8 cellular contexts compared by ENCODE assay signal in genomic region chr20:19995220-19995863, GRCh38. TPM values are rescaled to one million over a fixed set of nuclear protein-coding genes. Genes with fewer than 3 reads are reported as not detected.
DNase-seq lines count a peak whose midpoint lies in the region; ATAC-seq and TF ChIP-seq lines count a peak whose summit lies in the region.

No MANE protein-coding gene starts in this region.

- DNase-seq in Caco-2 = peak in 1 of 2 experiments; percentile 37
- DNase-seq in HT-29 (ENCODE audit: low spot score) = peak; percentile 78
- no peak for DNase-seq in mammary epithelial cell
- peak; percentile 42 to 47 for DNase-seq in thyroid gland

- CTCF ChIA-PET in Caco-2 (lab: Charles Lee) = no interaction called here
- CTCF ChIA-PET in mammary epithelial cell (lab: Charles Lee; ENCODE audit: low non-redundant PET) = interaction anchor here (0.5 to 0.7 kb wide), 3 partner anchors 80 to 216 kb away, joined by 3 to 27 read pairs (median 5); no protein-coding TSS in a partner anchor

- H3K36me3 Mint-ChIP-seq in Caco-2 (ENCODE audit: insufficient read depth, unreplicated experiment) = peaks cover 65% of the 10 kb centered on the region

- TF ChIP-seq POLR2A in thyroid gland (IDR thresholded peaks at IDR 0.05) = no peak

- H3K9ac ChIP-seq in OCI-LY3 (ENCODE audit: low read length) (no peak overlapping the region), mammary epithelial cell (ENCODE audit: insufficient read depth, low read length) (no peak overlapping the region), liver (ENCODE audit: low read depth in 1 of 2, low read length in 2 of 2) (no peak overlapping the region)

- no peaks in the 10 kb centered on the region for H3K9me3 Mint-ChIP-seq in Caco-2 (ENCODE audit: unreplicated experiment)

- in situ Hi-C loops in mammary epithelial cell (cut with MboI; ENCODE audit: low sequenced_read_pairs in 2 of 2) = loop anchor here in 1 of 2 donors (5.0 kb wide), 1 partner anchor 308 kb away; no protein-coding TSS in a partner anchor

- no peaks in the 10 kb centered on the region for H3K27me3 ChIP-seq in Caco-2 (replicated peaks; ENCODE audit: control insufficient read depth, insufficient read depth, low read length)
- no peaks in the 10 kb centered on the region for H3K27me3 ChIP-seq in OCI-LY3 (ENCODE audit: low read depth, low read length)
- no peaks in the 10 kb centered on the region for H3K27me3 ChIP-seq in mammary epithelial cell (ENCODE audit: insufficient read depth, low read length)
- H3K27me3 ChIP-seq in liver (ENCODE audit: control insufficient read depth in 4 of 4, insufficient read depth in 4 of 4, low read length in 3 of 4) = no peaks in the 10 kb centered on the region
- no peaks in the 10 kb centered on the region for H3K27me3 ChIP-seq in thyroid gland

- H3K9me3 ChIP-seq in Caco-2 (no peaks in the 10 kb centered on the region), OCI-LY3 (ENCODE audit: insufficient read depth, low read length) (no peaks in the 10 kb centered on the region), mammary epithelial cell (replicated peaks; ENCODE audit: insufficient read depth, low read length) (no peaks in the 10 kb centered on the region), liver (ENCODE audit: control insufficient read depth in 4 of 4, low read length in 3 of 4) (no peaks in the 10 kb centered on the region), thyroid gland (no peaks in the 10 kb centered on the region)

- H3K79me2 ChIP-seq in OCI-LY3 (ENCODE audit: low read length) (no peaks in the 10 kb centered on the region), mammary epithelial cell (ENCODE audit: insufficient read depth, low read length) (peaks cover 75% of the 10 kb centered on the region)

- BruUV-seq in Caco-2 (replicated peaks; lab: Mats Ljungman, UMichigan) (no TSS peak), mammary epithelial cell (replicated peaks; lab: Mats Ljungman, UMichigan) (no TSS peak)

- TF ChIP-seq RAD21 in liver (IDR thresholded peaks at IDR 0.05) = peak; percentile 91 to 92

- intact Hi-C loops in Caco-2 (cut with micrococcal nuclease; ENCODE audit: unreplicated experiment) = loop anchor here (1.0 to 2.0 kb wide), 5 partner anchors 31 to 307 kb away; no protein-coding TSS in a partner anchor
- intact Hi-C loops in mammary epithelial cell (cut with micrococcal nuclease) = loop anchor here (1.0 kb wide), 3 partner anchors 210 to 307 kb away; no protein-coding TSS in a partner anchor
- intact Hi-C loops in thyroid gland (cut with DNase I) = loop anchor here (5.0 to 10.0 kb wide), 3 partner anchors 111 to 303 kb away; no protein-coding TSS in a partner anchor

- H3K4me2 ChIP-seq in OCI-LY3 (ENCODE audit: low read length) (no peak overlapping the region), mammary epithelial cell (ENCODE audit: insufficient read depth, low read depth, low read length) (peak overlapping the region; percentile 88)

- dilution Hi-C loops in mammary epithelial cell (cut with HindIII; ENCODE audit: low sequenced_read_pairs) = no loop called here

- WGBS in mammary epithelial cell (ENCODE audit: low coverage, missing lambda C conversion rate) = 23% methylated on average over 5 of the region's 5 CpGs
- 33% methylated on average over 5 of the region's 5 CpGs for WGBS in liver
- 44 to 45% methylated on average over 5 of the region's 5 CpGs for WGBS in thyroid gland, 2 donors

- H3K27ac ChIP-seq in OCI-LY3 (ENCODE audit: low read length) = no peak overlapping the region
- H3K27ac ChIP-seq in mammary epithelial cell (ENCODE audit: insufficient read depth, low read depth, low read length) = peak overlapping the region; percentile 100
- no peak overlapping the region for H3K27ac ChIP-seq in liver (ENCODE audit: low read depth in 1 of 2, low read length in 2 of 2)
- peak overlapping the region in 2 of 3 donors; percentile 6 for H3K27ac ChIP-seq in thyroid gland

- peaks cover 8% of the 10 kb centered on the region for H3K36me3 ChIP-seq in Caco-2 (ENCODE audit: control insufficient read depth, insufficient read depth, low read length)
- H3K36me3 ChIP-seq in OCI-LY3 (replicated peaks; ENCODE audit: low read depth, low read length) = no peaks in the 10 kb centered on the region
- peaks cover 31% of the 10 kb centered on the region for H3K36me3 ChIP-seq in mammary epithelial cell (ENCODE audit: insufficient read depth, low read length)
- H3K36me3 ChIP-seq in liver (ENCODE audit: control insufficient read depth in 4 of 4, insufficient read depth in 3 of 4, low read depth in 1 of 4, low read length in 3 of 4) = peaks cover 0 to 7% (median 0%) of the 10 kb centered on the region in 4 donors
- peaks cover 12 to 17% of the 10 kb centered on the region in 2 donors for H3K36me3 ChIP-seq in thyroid gland

- H3K4me1 Mint-ChIP-seq in Caco-2 (ENCODE audit: low read depth, unreplicated experiment) = peaks cover 32% of the 10 kb centered on the region

- H3K4me3 ChIP-seq in Caco-2 (ENCODE audit: low read depth, low read length) = no peak overlapping the region
- H3K4me3 ChIP-seq in OCI-LY3 (ENCODE audit: low read length) = no peak overlapping the region
- H3K4me3 ChIP-seq in mammary epithelial cell (replicated peaks in 1 of 3; ENCODE audit: insufficient read depth in 1 of 3, low read depth in 2 of 3, low read length in 3 of 3) = no peak overlapping the region
- no peak overlapping the region for H3K4me3 ChIP-seq in liver (ENCODE audit: low read depth in 1 of 3, low read length in 3 of 3)
- no peak overlapping the region for H3K4me3 ChIP-seq in thyroid gland (replicated peaks in 1 of 3)

- peaks cover 44% of the 10 kb centered on the region for H3K4me1 ChIP-seq in Caco-2
- peaks cover 10% of the 10 kb centered on the region for H3K4me1 ChIP-seq in OCI-LY3 (ENCODE audit: low read length)
- peaks cover 52% of the 10 kb centered on the region for H3K4me1 ChIP-seq in mammary epithelial cell (ENCODE audit: insufficient read depth, low read length)
- H3K4me1 ChIP-seq in liver (ENCODE audit: control insufficient read depth in 4 of 4, insufficient read depth in 4 of 4, low read length in 3 of 4) = peaks cover 8 to 25% (median 17%) of the 10 kb centered on the region in 4 donors
- H3K4me1 ChIP-seq in thyroid gland = peaks cover 20 to 59% of the 10 kb centered on the region in 2 donors

- H3K4me3 Mint-ChIP-seq in Caco-2 (ENCODE audit: unreplicated experiment) = no peak overlapping the region

- peak; percentile 79 to 86 for TF ChIP-seq CTCF in Caco-2 (IDR thresholded peaks at IDR 0.05; ENCODE audit: insufficient read depth in 1 of 2, low read depth in 1 of 2, low read length in 1 of 2, severe bottlenecking in 1 of 2, unreplicated experiment in 1 of 2)
- TF ChIP-seq CTCF in OCI-LY3 (IDR thresholded peaks at IDR 0.05; ENCODE audit: low read depth, low read length) = peak; percentile 97
- peak; percentile 70 to 80 for TF ChIP-seq CTCF in mammary epithelial cell (conservative IDR thresholded peaks at IDR 0.05 in 1 of 2, IDR thresholded peaks at IDR 0.05 in 1 of 2; ENCODE audit: extremely low read depth in 1 of 2, insufficient read depth in 1 of 2, low read depth in 1 of 2, low read length in 2 of 2)
- peak; percentile 87 for TF ChIP-seq CTCF in liver (IDR thresholded peaks at IDR 0.05; ENCODE audit: low read depth, low read length, missing input control)
- TF ChIP-seq CTCF in thyroid gland (IDR thresholded peaks at IDR 0.05) = peak in 5 of 6 experiments; percentile 53 to 87 (median 78)

- POLR2A ChIA-PET in Caco-2 (lab: Charles Lee) = interaction anchor here (0.7 kb wide), 1 partner anchor 273 kb away, joined by 5 read pairs; no protein-coding TSS in a partner anchor

- H3K27me3 Mint-ChIP-seq in Caco-2 (ENCODE audit: insufficient read depth, unreplicated experiment) = no peaks in the 10 kb centered on the region

- ATAC-seq in GM18498 (IDR thresholded peaks at IDR 0.05; ENCODE audit: unreplicated experiment) (no peak), GM18517 (IDR thresholded peaks at IDR 0.05; ENCODE audit: unreplicated experiment) (no peak)

- H2AFZ ChIP-seq in OCI-LY3 (ENCODE audit: low read depth, low read length) = no peak overlapping the region
- no peak overlapping the region for H2AFZ ChIP-seq in mammary epithelial cell (ENCODE audit: low read depth, low read length)

- no peaks in the 10 kb centered on the region for H4K20me1 ChIP-seq in OCI-LY3 (ENCODE audit: insufficient read depth, low read length)
- H4K20me1 ChIP-seq in mammary epithelial cell (ENCODE audit: insufficient read depth, low read length) = no peaks in the 10 kb centered on the region

- peak overlapping the region; percentile 81 for H3K27ac Mint-ChIP-seq in Caco-2 (ENCODE audit: unreplicated experiment)

TF ChIP-seq in liver, 16 proteins besides CTCF, POLR2A, EP300 and RAD21:
- TF ChIP-seq RXRA (IDR thresholded peaks at IDR 0.05) (peak in 1 of 2 donors; percentile 7), ATF3 (IDR thresholded peaks at IDR 0.05) (no peak)

RNA-seq across cellular contexts. Expression of gene NAA20, which starts 21.8 kb away (rescaled TPM):
- total RNA-seq in Caco-2 (2022) (77.5 and 81.5 TPM in 2 replicates), mammary epithelial cell (100 to 1,000 TPM in 1 of 2 donors, 10 to 100 TPM in 1; 44.3 to 105 TPM), liver (10 to 100 TPM; 26.8 to 28.4 TPM), thyroid gland (10 to 100 TPM; 53.3 to 65.7 (median 64.0) TPM)
- 49.4 and 50.9 TPM in 2 replicates for total RNA-seq in HT-29 (2014; rRNA removed; shearing (Covaris generic))
- polyA plus RNA-seq in mammary epithelial cell (102 TPM), liver (10 to 100 TPM; 50.1 to 75.6 TPM)
- polyA minus RNA-seq in mammary epithelial cell = 49.6 TPM

RNA-seq across cellular contexts. Expression of gene CRNKL1, which starts 56.9 kb away (rescaled TPM):
- total RNA-seq in Caco-2 (2022) = 27.0 and 30.6 TPM in 2 replicates
- total RNA-seq in HT-29 (2014; rRNA removed; shearing (Covaris generic)) = 8.1 and 9.1 TPM in 2 replicates
- 10 to 100 TPM; 15.7 to 16.7 TPM for total RNA-seq in mammary epithelial cell
- polyA plus RNA-seq in mammary epithelial cell = 6.7 TPM
- 14.3 TPM for polyA minus RNA-seq in mammary epithelial cell
- total RNA-seq in liver = 10 to 100 TPM; 10.3 to 16.2 TPM
- 1 to 10 TPM; 5.0 to 5.6 TPM for polyA plus RNA-seq in liver
- total RNA-seq in thyroid gland = 10 to 100 TPM; 23.6 to 35.2 (median 27.2) TPM

RNA-seq across cellular contexts. Expression of gene CFAP61, which starts 57.0 kb away (rescaled TPM):
- total RNA-seq in Caco-2 (2022) (not detected in 2 replicates), mammary epithelial cell (under 1 TPM in 1 of 2 donors, not detected in 1; 0.67 TPM), liver (under 1 TPM in 1 of 2 donors, not detected in 1; 0.05 TPM), thyroid gland (1 to 10 TPM in 2 of 4 donors, under 1 TPM in 2; 0.34 to 1.6 (median 1.1) TPM)
- not detected in 2 replicates for total RNA-seq in HT-29 (2014; rRNA removed; shearing (Covaris generic))
- polyA plus RNA-seq in mammary epithelial cell (0.07 TPM), liver (not detected)
- not detected for polyA minus RNA-seq in mammary epithelial cell

Comparison
In these comparisons a context has a peak if more than half of its experiments do, and no peak if none do; other contexts are left out.
1. H3K27ac ChIP-seq: peak in mammary epithelial cell (single experiment) and thyroid gland (2 of 3); none in OCI-LY3 (single experiment) and liver (0 of 2).
2. Peak in every context shown above with its lines, with median percentiles within 50 percentile points of each other: CTCF ChIP-seq.